3 cellular contexts compared by ENCODE assay signal in genomic region chr1:49339043-49339442, GRCh38.
"Had no signal": no experiment of that assay in that cellular context is flagged by ENCODE, and none has a peak within 500 bp of the region (broad histone marks: within the 10 kb centered on the region; RNA-seq: fewer than 3 reads in every experiment).

No MANE protein-coding gene starts in this region.

- H3K4me3 ChIP-seq: GM12878 had no signal

- ATAC-seq: GM12878 had no signal

- DNase-seq: GDM1, GF-D8 had no signal
